13 cellular contexts compared by ENCODE assay signal in genomic region chr9:93091056-93091452, GRCh38. TPM values are rescaled to one million over a fixed set of nuclear protein-coding genes. Genes with fewer than 3 reads are reported as not detected.
DNase-seq lines count a peak whose midpoint lies in the region; ATAC-seq, FAIRE-seq and TF ChIP-seq lines count a peak whose summit lies in the region.
"Had no signal": no experiment of that assay in that cellular context is flagged by ENCODE, and none has a peak within 500 bp of the region (broad histone marks: within the 10 kb centered on the region; RNA-seq: fewer than 3 reads in every experiment).

No MANE protein-coding gene starts in this region.

- SMC1A ChIA-PET in GM12878 (lab: Charles Lee; ENCODE audit: uncharacterized antibody, unreplicated experiment) = interaction anchor here (3.1 kb wide), 1 partner anchor 31 kb away, joined by 14 read pairs; no protein-coding TSS in a partner anchor

- H3K27me3 ChIP-seq in HCT116 (ENCODE audit: insufficient read depth, low read length) (no peaks in the 10 kb centered on the region), GM12878 (replicated peaks in 1 of 2; ENCODE audit: control insufficient read depth in 2 of 2, insufficient read depth in 2 of 2, low read length in 1 of 2) (no peaks in the 10 kb centered on the region), upper lobe of left lung (no peaks in the 10 kb centered on the region)

- H3K27ac ChIP-seq in HCT116 (ENCODE audit: low read depth, low read length) = peak overlapping the region; percentile 3; the same call in 1 of the 2 replicates
- H3K27ac ChIP-seq in GM12878 (ENCODE audit: control insufficient read depth, insufficient read depth) = peak overlapping the region; percentile 70
- no peak overlapping the region for H3K27ac ChIP-seq in upper lobe of left lung

- RAD21 ChIA-PET in HCT116 (lab: Charles Lee; ENCODE audit: low non-redundant PET in 1 of 2, low total read pairs in 2 of 2, uncharacterized antibody in 2 of 2, unreplicated experiment in 2 of 2) (no interaction called here), GM12878 (lab: Charles Lee; ENCODE audit: unreplicated experiment) (no interaction called here)

- H4K20me1 ChIP-seq in HCT116 (ENCODE audit: insufficient read depth) = no peaks in the 10 kb centered on the region
- no peaks in the 10 kb centered on the region for H4K20me1 ChIP-seq in GM12878 (ENCODE audit: control insufficient read depth, insufficient read depth)

- BruUV-seq in HCT116 (replicated peaks; lab: Mats Ljungman, UMichigan) (no TSS peak), GM12878 (replicated peaks; lab: Mats Ljungman, UMichigan) (no TSS peak)

- POLR2A ChIA-PET in HCT116 (lab: Charles Lee) (no interaction called here), GM12878 (lab: Charles Lee) (interaction anchor here (0.6 to 3.3 kb wide), 7 partner anchors 9 to 103 kb away, joined by 3 to 13 read pairs (median 3); no protein-coding TSS in a partner anchor)

- no peaks in the 10 kb centered on the region for H3K9me2 ChIP-seq in HCT116 (ENCODE audit: insufficient read depth)

- H2AFZ ChIP-seq in HCT116 (ENCODE audit: low read depth, low read length, poor library complexity, severe bottlenecking) (no peak overlapping the region), GM12878 (ENCODE audit: control insufficient read depth, low read depth, low read length) (no peak overlapping the region)

- H3K9ac ChIP-seq in HCT116 (ENCODE audit: low read length) = no peak overlapping the region
- H3K9ac ChIP-seq in GM12878 (ENCODE audit: control insufficient read depth, insufficient read depth, low read length) = no peak overlapping the region

- no peak overlapping the region for H3K4me3 Mint-ChIP-seq in T-helper 1 cell treated with Interleukin-12 subunit alpha and Interleukin-12 subunit beta and Interleukin-4 antibody, amounts not matched to agents 30 μg/mL and 1 μg/mL, for 36 hours

- peaks cover 12 to 45% of the 10 kb centered on the region in 2 experiments for H3K4me1 ChIP-seq in HCT116 (ENCODE audit: control insufficient read depth in 1 of 2, insufficient read depth in 2 of 2, low read length in 2 of 2)
- peaks cover 45% of the 10 kb centered on the region for H3K4me1 ChIP-seq in GM12878 (ENCODE audit: control insufficient read depth, insufficient read depth, low read length)
- peaks cover 20 to 29% (median 26%) of the 10 kb centered on the region in 4 donors for H3K4me1 ChIP-seq in upper lobe of left lung

- H3K4me3 ChIP-seq in HCT116 (replicated peaks in 1 of 2; ENCODE audit: low read depth in 1 of 2, low read length in 2 of 2) (peak overlapping the region in 1 of 2 experiments; percentile 8; a peak in 1 of 4 replicates), GM12878 (peak overlapping the region; percentile 10; the same call in 1 of the 2 replicates), upper lobe of left lung (no peak overlapping the region)
- H3K4me3 ChIP-seq: HAP-1 had no signal

- peaks cover 0 to 21% of the 10 kb centered on the region in 2 experiments; a peak in 2 of 4 replicates for H3K9me3 ChIP-seq in HCT116 (ENCODE audit: control insufficient read depth in 1 of 2, insufficient read depth in 1 of 2, low read depth in 1 of 2, low read length in 2 of 2)
- H3K9me3 ChIP-seq in GM12878 (replicated peaks; ENCODE audit: control insufficient read depth, insufficient read depth, low read length) = peaks cover 9% of the 10 kb centered on the region
- peaks cover 0 to 9% (median 0%) of the 10 kb centered on the region in 4 donors for H3K9me3 ChIP-seq in upper lobe of left lung
- H3K9me3 ChIP-seq: HAP-1 had no signal

- WGBS in GM12878 (ENCODE audit: insufficient coverage, insufficient replicate concordance, low lambda C conversion rate, missing lambda C conversion rate) = 90% methylated on average over 4 of the region's 4 CpGs
- 93 to 96% methylated on average over 4 of the region's 4 CpGs for WGBS in upper lobe of left lung, 2 donors

- DNase-seq in T-helper 1 cell (no peak), HCT116 (ENCODE audit: low read depth, low spot score) (no peak), GM12878 (ENCODE audit: low read depth, low spot score) (no peak), sciatic nerve (ENCODE audit: low spot score) (peak; percentile 23), GM03348 (ENCODE audit: low spot score) (no peak), upper lobe of left lung (no peak)
- DNase-seq: DMS79, NCI-H446 treated with DMSO at 0.1 percent for 48 hours had no signal

- intact Hi-C loops in HCT116 (cut with micrococcal nuclease) (no loop called here), GM12878 (cut with micrococcal nuclease; ENCODE audit: unreplicated experiment) (loop anchor here (5.0 kb wide), 1 partner anchor 89 kb away; no protein-coding TSS in a partner anchor), sciatic nerve (cut with DNase I) (no loop called here)

- H3K9me3 Mint-ChIP-seq in T-helper 1 cell treated with Interleukin-12 subunit alpha and Interleukin-12 subunit beta and Interleukin-4 antibody, amounts not matched to agents 30 μg/mL and 1 μg/mL, for 36 hours = peaks cover 16% of the 10 kb centered on the region

- ATAC-seq in HCT116 (no peak), GM12878 (no peak), sciatic nerve (no peak), upper lobe of left lung (ENCODE audit: low FRiP score in 2 of 2) (no peak), HG03378 (IDR thresholded peaks at IDR 0.05; ENCODE audit: unreplicated experiment) (no peak)

- H3K36me3 ChIP-seq in HCT116 (ENCODE audit: control insufficient read depth in 1 of 2, insufficient read depth in 2 of 2, low read length in 2 of 2) (peaks cover 0 to 1% of the 10 kb centered on the region in 2 experiments; a peak in 1 of 4 replicates), GM12878 (ENCODE audit: control insufficient read depth in 2 of 2, insufficient read depth in 2 of 2, low read length in 1 of 2) (peaks cover 0 to 5% of the 10 kb centered on the region in 2 experiments; a peak in 1 of 4 replicates), upper lobe of left lung (no peaks in the 10 kb centered on the region)
- H3K36me3 ChIP-seq: HAP-1 had no signal

- peaks cover 53% of the 10 kb centered on the region for H3K4me1 Mint-ChIP-seq in T-helper 1 cell treated with Interleukin-12 subunit alpha and Interleukin-12 subunit beta and Interleukin-4 antibody, amounts not matched to agents 30 μg/mL and 1 μg/mL, for 36 hours (ENCODE audit: low read depth)

- peaks cover 40% of the 10 kb centered on the region for H3K36me3 Mint-ChIP-seq in T-helper 1 cell treated with Interleukin-12 subunit alpha and Interleukin-12 subunit beta and Interleukin-4 antibody, amounts not matched to agents 30 μg/mL and 1 μg/mL, for 36 hours (ENCODE audit: low read depth)

- peak overlapping the region; percentile 98 for H3K27ac Mint-ChIP-seq in T-helper 1 cell treated with Interleukin-12 subunit alpha and Interleukin-12 subunit beta and Interleukin-4 antibody, amounts not matched to agents 30 μg/mL and 1 μg/mL, for 36 hours

- in situ Hi-C loops in GM12878 (cut with MboI) = no loop called here

- no peaks in the 10 kb centered on the region for H3K27me3 Mint-ChIP-seq in T-helper 1 cell treated with Interleukin-12 subunit alpha and Interleukin-12 subunit beta and Interleukin-4 antibody, amounts not matched to agents 30 μg/mL and 1 μg/mL, for 36 hours (ENCODE audit: low read depth)

- CTCF ChIA-PET in HCT116 (lab: Charles Lee) = no interaction called here
- CTCF ChIA-PET in GM12878 (lab: Yijun Ruan, JAX) = interaction anchor here (1.2 to 1.9 kb wide), 2 partner anchors 18 to 26 kb away, joined by 4 to 10 read pairs; no protein-coding TSS in a partner anchor

- TF ChIP-seq RAD21 in HCT116 (IDR thresholded peaks at IDR 0.05; ENCODE audit: low read depth) = no peak
- TF ChIP-seq RAD21 in GM12878 (IDR thresholded peaks at IDR 0.05; ENCODE audit: insufficient read depth, low read depth, low read length) = no peak

- TF ChIP-seq EP300 in GM12878 (IDR thresholded peaks at IDR 0.05; ENCODE audit: borderline replicate concordance in 1 of 2, control insufficient read depth in 1 of 2, low read depth in 2 of 2, low read length in 2 of 2) (no peak), upper lobe of left lung (IDR thresholded peaks at IDR 0.05) (no peak)

- peak overlapping the region; percentile 48 for H3K4me2 ChIP-seq in HCT116 (ENCODE audit: low read length)
- peak overlapping the region; percentile 95; the same call in 1 of the 2 replicates for H3K4me2 ChIP-seq in GM12878 (ENCODE audit: control insufficient read depth, insufficient read depth)

- TF ChIP-seq POLR2A in HCT116 (IDR thresholded peaks at IDR 0.05; ENCODE audit: borderline replicate concordance, extremely low read depth, insufficient read depth, insufficient read length) (no peak), GM12878 (IDR thresholded peaks at IDR 0.05; ENCODE audit: low read depth, low read length) (no peak), upper lobe of left lung (IDR thresholded peaks at IDR 0.05) (no peak)

- H3K79me2 ChIP-seq in HCT116 (ENCODE audit: insufficient read depth, low read length) (no peaks in the 10 kb centered on the region; the same call in 1 of the 2 replicates), GM12878 (ENCODE audit: control insufficient read depth, insufficient read depth, low read length) (no peaks in the 10 kb centered on the region; the same call in 1 of the 2 replicates)

- TF ChIP-seq CTCF in HCT116 (IDR thresholded peaks at IDR 0.05 in 2 of 3, conservative IDR thresholded peaks at IDR 0.05 in 1 of 3; ENCODE audit: borderline replicate concordance in 1 of 3, insufficient read depth in 1 of 3, low read depth in 2 of 3, low read length in 2 of 3) = no peak
- no peak for TF ChIP-seq CTCF in GM12878 (IDR thresholded peaks at IDR 0.05 in 2 of 3, conservative IDR thresholded peaks at IDR 0.05 in 1 of 3; ENCODE audit: control insufficient read depth in 2 of 3, extremely low read depth in 1 of 3, insufficient read depth in 1 of 3, low read depth in 3 of 3, low read length in 3 of 3)
- no peak for TF ChIP-seq CTCF in upper lobe of left lung (IDR thresholded peaks at IDR 0.05)

- no peak for FAIRE-seq in GM12878 (lab: Jason Lieb, UNC)
- FAIRE-seq: HTR-8/SVneo had no signal

RNA-seq across cellular contexts. Expression of gene CARD19, which starts 5.0 kb away (rescaled TPM):
- total RNA-seq in HCT116 (2021; ENCODE audit: unreplicated experiment) (54.5 TPM), GM12878 (2014; rRNA removed) (40.8 and 41.6 TPM in 2 replicates), GM12878 (2014; rRNA removed; fragmentation: Illumina TruSeq; extraction: Trizol) (12.0 and 13.3 TPM in 2 replicates), GM12878 (2021) (21.6 and 21.8 TPM in 2 replicates), sciatic nerve (36.6 TPM), upper lobe of left lung (10 to 100 TPM; 34.7 to 92.3 (median 41.7) TPM)
- polyA plus RNA-seq in HCT116 (2012) = 78.2 and 88.3 TPM in 2 replicates
- total RNA-seq in GM12878 (2013; cell fraction: nucleolus; rRNA removed) = 9.7 and 10.4 TPM in 2 replicates
- polyA plus RNA-seq in GM12878 (2011; ENCODE audit: low read depth) = 4.0 TPM
- polyA plus RNA-seq in GM12878 (2011; rRNA removed) (8.6 and 18.3 TPM in 2 replicates), GM12878 (2014; fragmentation: Illumina TruSeq; extraction: Trizol) (0.49 and 6.3 TPM in 2 replicates), GM12878 (2014; fragmentation: Nextera tagmentation; extraction: Ambion mirVana) (1 to 10 TPM in 1 of 2 experiments, under 1 TPM in 1; 0.61 to 3.3 TPM), GM12878 (2014; rRNA removed) (38.8 and 44.1 TPM in 2 replicates), GM12878 (2016; fragmentation: Nextera tagmentation; extraction: Ambion mirVana) (10 to 100 TPM; 23.3 to 27.7 TPM)
- polyA plus RNA-seq in GM12878 (2011; cell fraction: cytosol; rRNA removed) = 34.4 and 49.8 TPM in 2 replicates
- 47.7 and 53.9 TPM in 2 replicates for polyA plus RNA-seq in GM12878 (2011; cell fraction: nucleus; rRNA removed)
- 11.9 and 12.2 TPM in 2 replicates for polyA plus RNA-seq in GM12878 (2012)
- 7.7 and 10.7 TPM in 2 replicates for polyA minus RNA-seq in GM12878 (2011; rRNA and poly(A)+ RNA removed)
- 6.0 and 6.9 TPM in 2 replicates for polyA minus RNA-seq in GM12878 (2011; cell fraction: cytosol; rRNA and poly(A)+ RNA removed)
- polyA minus RNA-seq in GM12878 (2011; cell fraction: nucleus; rRNA and poly(A)+ RNA removed) = 6.8 and 12.7 TPM in 2 replicates

RNA-seq across cellular contexts. Expression of gene SUSD3, which starts 32.6 kb away (rescaled TPM):
- total RNA-seq in HCT116 (2021; ENCODE audit: unreplicated experiment) (11.3 TPM), GM12878 (2014; rRNA removed) (61.6 and 65.6 TPM in 2 replicates), GM12878 (2014; rRNA removed; fragmentation: Illumina TruSeq; extraction: Trizol) (26.9 and 29.8 TPM in 2 replicates), GM12878 (2021) (37.6 and 39.8 TPM in 2 replicates), sciatic nerve (6.6 TPM), upper lobe of left lung (10 to 100 TPM in 1 of 6 donors, 1 to 10 TPM in 5; 3.9 to 17.8 (median 5.2) TPM)
- polyA plus RNA-seq in HCT116 (2012) = 15.2 and 16.4 TPM in 2 replicates
- 27.9 and 29.6 TPM in 2 replicates for total RNA-seq in GM12878 (2013; cell fraction: nucleolus; rRNA removed)
- polyA plus RNA-seq in GM12878 (2011; ENCODE audit: low read depth) = 15.3 TPM
- polyA plus RNA-seq in GM12878 (2011; rRNA removed) (60.0 and 92.0 TPM in 2 replicates), GM12878 (2014; fragmentation: Illumina TruSeq; extraction: Trizol) (5.4 and 14.1 TPM in 2 replicates), GM12878 (2014; fragmentation: Nextera tagmentation; extraction: Ambion mirVana) (10 to 100 TPM in 1 of 2 experiments, 1 to 10 TPM in 1; 2.5 to 15.1 TPM), GM12878 (2014; rRNA removed) (72.4 and 79.6 TPM in 2 replicates), GM12878 (2016; fragmentation: Nextera tagmentation; extraction: Ambion mirVana) (10 to 100 TPM; 30.9 to 31.3 TPM)
- 129 and 170 TPM in 2 replicates for polyA plus RNA-seq in GM12878 (2011; cell fraction: cytosol; rRNA removed)
- polyA plus RNA-seq in GM12878 (2011; cell fraction: nucleus; rRNA removed) = 83.1 and 109 TPM in 2 replicates
- polyA plus RNA-seq in GM12878 (2012) = 25.7 and 33.6 TPM in 2 replicates
- 46.4 and 91.1 TPM in 2 replicates for polyA minus RNA-seq in GM12878 (2011; rRNA and poly(A)+ RNA removed)
- 31.3 and 42.8 TPM in 2 replicates for polyA minus RNA-seq in GM12878 (2011; cell fraction: cytosol; rRNA and poly(A)+ RNA removed)
- polyA minus RNA-seq in GM12878 (2011; cell fraction: nucleus; rRNA and poly(A)+ RNA removed) = 11.1 and 14.0 TPM in 2 replicates
- total RNA-seq: A172 had no signal

RNA-seq across cellular contexts. Expression of gene NINJ1, which starts 43.0 kb away (rescaled TPM):
- 34.4 TPM for total RNA-seq in HCT116 (2021; ENCODE audit: unreplicated experiment)
- 61.5 and 66.1 TPM in 2 replicates for polyA plus RNA-seq in HCT116 (2012)
- total RNA-seq in GM12878 (2013; cell fraction: nucleolus; rRNA removed) = 38.5 and 41.6 TPM in 2 replicates
- total RNA-seq in GM12878 (2014; rRNA removed) = 18.6 and 23.0 TPM in 2 replicates
- total RNA-seq in GM12878 (2014; rRNA removed; fragmentation: Illumina TruSeq; extraction: Trizol) = 8.0 TPM in 2 replicates
- total RNA-seq in GM12878 (2021) = 15.1 and 16.6 TPM in 2 replicates
- 13.3 TPM for polyA plus RNA-seq in GM12878 (2011; ENCODE audit: low read depth)
- 12.7 and 33.5 TPM in 2 replicates for polyA plus RNA-seq in GM12878 (2011; rRNA removed)
- 55.7 and 66.8 TPM in 2 replicates for polyA plus RNA-seq in GM12878 (2011; cell fraction: cytosol; rRNA removed)
- polyA plus RNA-seq in GM12878 (2011; cell fraction: nucleus; rRNA removed) = 48.8 and 50.5 TPM in 2 replicates
- polyA plus RNA-seq in GM12878 (2012) = 25.3 and 27.1 TPM in 2 replicates
- polyA plus RNA-seq in GM12878 (2014; fragmentation: Illumina TruSeq; extraction: Trizol) = 2.5 and 8.7 TPM in 2 replicates
- 1 to 10 TPM in 1 of 2 experiments, under 1 TPM in 1; 0.64 to 2.5 TPM for polyA plus RNA-seq in GM12878 (2014; fragmentation: Nextera tagmentation; extraction: Ambion mirVana)
- 23.7 and 27.5 TPM in 2 replicates for polyA plus RNA-seq in GM12878 (2014; rRNA removed)
- polyA plus RNA-seq in GM12878 (2016; fragmentation: Nextera tagmentation; extraction: Ambion mirVana) = 10 to 100 TPM; 19.1 to 19.3 TPM
- polyA minus RNA-seq in GM12878 (2011; rRNA and poly(A)+ RNA removed) = 21.6 and 36.2 TPM in 2 replicates
- polyA minus RNA-seq in GM12878 (2011; cell fraction: cytosol; rRNA and poly(A)+ RNA removed) = 14.6 and 15.7 TPM in 2 replicates
- 8.0 and 14.3 TPM in 2 replicates for polyA minus RNA-seq in GM12878 (2011; cell fraction: nucleus; rRNA and poly(A)+ RNA removed)
- total RNA-seq in sciatic nerve = 53.5 TPM
- 10 to 100 TPM; 35.6 to 83.9 (median 56.8) TPM for total RNA-seq in upper lobe of left lung

Comparison
In these comparisons a context has a peak if more than half of its experiments do, and no peak if none do; other contexts are left out.
1. H3K27ac ChIP-seq: peak in HCT116 (single experiment) and GM12878 (single experiment); none in upper lobe of left lung (0 of 4).